In the genomic region with DNA sequence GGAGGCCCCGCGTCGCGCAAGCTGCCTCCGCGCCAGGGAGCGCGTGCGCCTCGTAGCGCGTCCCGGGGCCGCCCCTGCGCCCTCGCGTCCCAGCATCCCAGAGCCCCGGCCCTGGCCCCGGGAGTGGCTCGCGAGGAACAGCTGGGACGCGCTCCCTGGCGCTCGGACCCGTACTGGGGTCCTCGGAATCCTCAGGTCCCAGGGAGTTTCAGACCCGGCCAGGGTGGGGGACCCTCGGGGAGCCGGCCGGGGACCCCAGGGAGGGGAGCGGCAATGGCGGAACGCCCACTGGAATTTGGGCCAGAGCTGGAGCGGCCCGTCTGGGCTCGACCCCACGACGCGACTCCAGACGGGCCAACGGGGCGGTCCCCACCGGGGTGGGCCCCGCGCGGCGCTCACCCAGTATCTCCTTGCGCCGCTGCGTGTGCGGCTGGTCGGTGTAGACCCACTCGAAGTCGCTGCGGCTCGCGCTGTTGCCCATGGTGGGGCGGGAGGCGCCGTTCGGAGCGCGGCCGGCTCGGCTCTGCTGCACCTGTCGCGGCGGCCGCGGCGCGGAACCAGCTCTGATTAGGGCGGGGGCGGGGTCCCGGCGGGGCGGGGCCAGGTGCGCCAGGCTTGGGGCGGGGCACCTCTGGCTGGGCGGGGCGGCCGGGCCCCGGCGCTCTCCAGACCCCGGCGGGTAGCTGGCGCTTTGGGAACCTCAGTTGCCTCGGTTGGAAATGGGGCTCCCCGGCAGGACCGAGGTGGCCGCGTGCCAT, we compare ENCODE assay signal across 9 cellular contexts. TPM values are rescaled to one million over a fixed set of nuclear protein-coding genes. Genes with fewer than 3 reads are reported as not detected.
DNase-seq lines count a peak whose midpoint lies in the region; ATAC-seq and TF ChIP-seq lines count a peak whose summit lies in the region.
"Had no signal": no experiment of that assay in that cellular context is flagged by ENCODE, and none has a peak within 500 bp of the region (broad histone marks: within the 10 kb centered on the region; RNA-seq: fewer than 3 reads in every experiment).

A gene (minus strand): TSS at position 539 of the 758 bp plus-strand sequence. CDS start 58 bp downstream, at position 481.

- peaks cover 0 to 7% of the 10 kb centered on the region in 2 donors for H3K9me3 ChIP-seq in breast epithelium

- DNase-seq in T-cell, result peak in 30 of 34 experiments; percentile 8 to 70 (median 46)
- DNase-seq in breast epithelium (ENCODE audit: low spot score in 2 of 2), result no peak
- peak; percentile 43 for DNase-seq in mesendoderm
- DNase-seq in stimulated activated CD8-positive, alpha-beta memory T cell treated with anti-CD3 and anti-CD28 coated beads, Interleukin-4, amount 100 ng/mL, for 48 hours, result peak; percentile 74
- DNase-seq in Kasumi-1 (lab: John Stamatoyannopoulos, UW), result no peak

- no peak within 1 kb of the TSS for H4K8ac ChIP-seq in mesendoderm (ENCODE audit: low read depth, low read length)

- peaks cover 0 to 6% (median 4%) of the 10 kb centered on the region in 3 donors for H3K9me3 Mint-ChIP-seq in T-cell

- no peak within 1 kb of the TSS for H3K27ac Mint-ChIP-seq in T-cell

- POLR2A ChIA-PET in T-cell (lab: Charles Lee), result interaction anchor here in 1 of 2 donors (0.5 to 0.6 kb wide), 2 partner anchors 85 to 132 kb away, joined by 3 to 6 read pairs; no protein-coding TSS in a partner anchor

- peak within 1 kb of the TSS; percentile 22 to 72 (median 62) for H3K4me3 ChIP-seq in breast epithelium
- H3K4me3 ChIP-seq in mesendoderm (ENCODE audit: low read length), result no peak within 1 kb of the TSS

- no peak within 1 kb of the TSS for H2BK15ac ChIP-seq in mesendoderm (replicated peaks; ENCODE audit: low read depth)

- H3K27me3 ChIP-seq in breast epithelium (peaks cover 0 to 3% of the 10 kb centered on the region in 2 donors), mesendoderm (ENCODE audit: insufficient read depth, low read length, poor library complexity) (peaks cover 17% of the 10 kb centered on the region)

- TF ChIP-seq POLR2A in GM18505 (IDR thresholded peaks at IDR 0.05; ENCODE audit: borderline replicate concordance, extremely low read depth, insufficient read depth, insufficient read length) (no peak), breast epithelium (IDR thresholded peaks at IDR 0.05) (no peak)

- peaks cover 0 to 6% (median 2%) of the 10 kb centered on the region in 3 donors for H3K4me1 Mint-ChIP-seq in T-cell

- H2BK5ac ChIP-seq in mesendoderm (ENCODE audit: low read length), result no peak within 1 kb of the TSS

- peak within 1 kb of the TSS; percentile 41 to 68 (median 67) for H3K4me3 Mint-ChIP-seq in T-cell

- intact Hi-C loops in breast epithelium (cut with DNase I; ENCODE audit: low total_unique reads), result no loop called here

- no peaks in the 10 kb centered on the region for H3K36me3 ChIP-seq in breast epithelium
- no peaks in the 10 kb centered on the region for H3K36me3 ChIP-seq in mesendoderm (ENCODE audit: control insufficient read depth, insufficient read depth, low read length)

- CTCF ChIA-PET in T-cell (lab: Charles Lee), result interaction anchor here (0.5 to 0.9 kb wide), 3 partner anchors 34 to 475 kb away, joined by 3 to 5 read pairs (median 4); a partner anchor contains a TSS

- H3K18ac ChIP-seq in mesendoderm (ENCODE audit: low read length), result no peak within 1 kb of the TSS

- H3K27ac ChIP-seq in breast epithelium, result peak within 1 kb of the TSS; percentile 6 to 50
- H3K27ac ChIP-seq in mesendoderm (ENCODE audit: low read depth, low read length), result no peak within 1 kb of the TSS

- no peaks in the 10 kb centered on the region for H3K36me3 Mint-ChIP-seq in T-cell

- H3K79me1 ChIP-seq in mesendoderm (ENCODE audit: low read length), result no peaks in the 10 kb centered on the region

- no peak within 1 kb of the TSS for H3K4ac ChIP-seq in mesendoderm (ENCODE audit: low read depth, low read length)

- no peak within 1 kb of the TSS for H4K5ac ChIP-seq in mesendoderm (ENCODE audit: low read length)

- TF ChIP-seq CTCF in breast epithelium (IDR thresholded peaks at IDR 0.05), result no peak

- H3K4me2 ChIP-seq in mesendoderm (ENCODE audit: low read length), result no peak within 1 kb of the TSS

- peaks cover 0 to 9% of the 10 kb centered on the region in 2 donors for H3K4me1 ChIP-seq in breast epithelium
- H3K4me1 ChIP-seq in mesendoderm (ENCODE audit: control insufficient read depth, low read depth, low read length), result no peaks in the 10 kb centered on the region

- no peak within 1 kb of the TSS for H3K56ac ChIP-seq in mesendoderm (ENCODE audit: low read length)

- H3K9ac ChIP-seq in mesendoderm (ENCODE audit: low read length), result no peak within 1 kb of the TSS

- no peak within 1 kb of the TSS for H2AK5ac ChIP-seq in mesendoderm (ENCODE audit: low read length)

- H2BK120ac ChIP-seq in mesendoderm (ENCODE audit: low read depth, low read length), result no peak within 1 kb of the TSS

- ATAC-seq in GM18505 (IDR thresholded peaks at IDR 0.05; ENCODE audit: unreplicated experiment) (peak; percentile 61), HG02981 (IDR thresholded peaks at IDR 0.05; ENCODE audit: unreplicated experiment) (peak; percentile 43), T-cell (replicated peaks in 1 of 4) (peak; percentile 88 to 91 (median 90)), HG02840 (IDR thresholded peaks at IDR 0.05; ENCODE audit: low FRiP score, unreplicated experiment) (no peak)

- H3K23ac ChIP-seq in mesendoderm (ENCODE audit: low read length), result no peak within 1 kb of the TSS

- no CpG with 5 or more reads among the region's 93 CpGs for WGBS in mesendoderm (ENCODE audit: extremely low coverage, insufficient coverage, low lambda C conversion rate)

- H3K79me2 ChIP-seq in mesendoderm (ENCODE audit: control insufficient read depth, insufficient read depth, low read length), result no peaks in the 10 kb centered on the region

- H3K27me3 Mint-ChIP-seq in T-cell, result peaks cover 4 to 28% of the 10 kb centered on the region in 2 donors

RNA-seq across cellular contexts. Expression of the gene that starts here (rescaled TPM):
- total RNA-seq in T-cell, result under 1 TPM in 4 of 5 donors, not detected in 1; 0.19 to 0.79 (median 0.49) TPM
- 10 to 100 TPM in 2 of 3 donors, 1 to 10 TPM in 1; 1.1 to 12.0 (median 10.2) TPM for total RNA-seq in breast epithelium
- 0.03 TPM for polyA plus RNA-seq in mesendoderm (2013, experiment 1 of 2)
- 0.03 TPM for polyA plus RNA-seq in mesendoderm (2013, experiment 2 of 2)
- total RNA-seq: T-helper 1 cell treated with Interleukin-12 subunit alpha and Interleukin-12 subunit beta and Interleukin-4 antibody, amounts not matched to agents 30 ng/mL and 1 ng/mL, for 36 hours had no signal

Comparison
In these comparisons a context has a peak if more than half of its experiments do, and no peak if none do; other contexts are left out.
1. Peak in DNase-seq and ATAC-seq in T-cell; RNA of the gene not detected or under 1 TPM.
2. DNase-seq: peak in mesendoderm (single experiment) and stimulated activated CD8-positive, alpha-beta memory T cell treated with anti-CD3 and anti-CD28 coated beads, Interleukin-4, amount 100 ng/mL, for 48 hours (single experiment); none in breast epithelium (0 of 2) and Kasumi-1 (0 of 2).